In the genomic region with DNA sequence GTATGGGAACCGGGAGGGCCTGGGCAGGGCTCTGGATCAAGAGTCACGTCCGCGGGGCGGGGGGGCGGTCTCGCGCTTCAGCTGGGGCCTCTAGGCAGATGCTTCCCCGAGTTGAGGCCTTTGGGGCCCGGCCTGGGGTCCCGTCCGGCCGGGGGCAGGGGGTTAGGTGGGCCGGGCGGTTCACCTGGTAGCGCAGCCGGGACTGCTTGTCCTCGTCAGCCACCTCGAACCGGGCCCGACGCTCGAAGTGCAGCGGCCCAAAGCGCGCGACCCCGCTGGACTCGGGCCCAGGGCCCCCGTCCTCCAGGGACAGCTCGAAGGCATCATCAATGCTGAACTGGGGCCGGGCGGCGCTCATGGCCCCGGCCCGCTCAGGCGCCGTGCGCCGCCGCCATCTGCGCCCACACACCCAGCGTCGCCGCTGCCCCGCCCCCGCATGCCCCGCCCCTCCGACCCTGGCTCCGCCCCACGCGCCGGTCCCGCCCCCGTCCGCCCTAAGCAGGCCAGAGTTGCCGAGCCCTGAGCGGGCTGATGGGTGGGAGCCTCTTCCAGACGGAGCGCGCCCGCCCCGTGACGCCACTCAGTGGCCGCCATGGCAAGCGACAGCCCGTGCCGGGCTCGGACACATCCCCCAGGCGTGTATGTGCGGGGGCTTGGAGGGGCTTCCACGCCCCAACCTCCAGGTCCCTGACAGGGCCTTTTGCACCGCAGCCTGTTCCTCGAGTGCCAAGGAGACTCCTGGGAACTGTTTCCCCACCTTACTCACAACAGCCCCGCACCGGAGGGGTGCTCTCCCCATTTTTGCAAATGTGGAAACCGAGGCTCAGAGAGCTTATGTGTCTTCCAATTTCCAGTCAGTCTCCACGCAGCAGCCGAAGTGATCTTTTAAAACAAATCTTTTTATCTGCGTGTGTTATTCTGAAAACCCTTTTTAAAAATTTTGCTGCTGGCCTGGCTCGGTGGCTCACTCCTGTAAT, we compare ENCODE assay signal across 1 cellular context.
TF ChIP-seq lines count a peak whose summit lies in the region.

A gene with protein sequence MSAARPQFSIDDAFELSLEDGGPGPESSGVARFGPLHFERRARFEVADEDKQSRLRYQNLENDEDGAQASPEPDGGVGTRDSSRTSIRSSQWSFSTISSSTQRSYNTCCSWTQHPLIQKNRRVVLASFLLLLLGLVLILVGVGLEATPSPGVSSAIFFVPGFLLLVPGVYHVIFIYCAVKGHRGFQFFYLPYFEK (minus strand): TSS at position 417 of the 977 bp plus-strand sequence. CDS start 59 bp downstream, at position 358.

TF ChIP-seq in K562, 482 proteins besides CTCF, POLR2A, EP300 and RAD21 (continued from another document and continues in another):
- TF ChIP-seq ETV6 (IDR thresholded peaks at IDR 0.05; ENCODE audit: borderline replicate concordance in 1 of 2, low read depth in 2 of 2, low read length in 1 of 2) (no peak), ETV6 (CRISPR knock-in tag; IDR thresholded peaks at IDR 0.05; ENCODE audit: borderline replicate concordance) (no peak), ZBED1 (IDR thresholded peaks at IDR 0.05) (0 out of 2 replicates have a peak, but pooled peaks have one; percentile 37), ZBTB1 (CRISPR knock-in tag; IDR thresholded peaks at IDR 0.05; ENCODE audit: borderline replicate concordance, low read depth) (no peak), RNF2 (IDR thresholded peaks at IDR 0.05) (0 out of 2 replicates have a peak, but pooled peaks have one; percentile 18), HEY1 (CRISPR knock-in tag; IDR thresholded peaks at IDR 0.05; ENCODE audit: borderline replicate concordance) (no peak), HNRNPLL (IDR thresholded peaks at IDR 0.05; ENCODE audit: low read depth, low read length, poor library complexity, severe bottlenecking) (no peak), CTBP1 (IDR thresholded peaks at IDR 0.05; ENCODE audit: borderline replicate concordance) (no peak; the same call in 1 of the 2 replicates), ZNF57 (CRISPR knock-in tag; IDR thresholded peaks at IDR 0.05) (0 out of 2 replicates have a peak, but pooled peaks have one; percentile 62), ZNF140 (CRISPR knock-in tag; IDR thresholded peaks at IDR 0.05) (no peak), SREBF1 (IDR thresholded peaks at IDR 0.05; ENCODE audit: borderline replicate concordance, low read depth, low read length) (no peak), NR2C2 (CRISPR knock-in tag; IDR thresholded peaks at IDR 0.05) (no peak), NR2C2 (tag; IDR thresholded peaks at IDR 0.05) (0 out of 2 replicates have a peak, but pooled peaks have one; percentile 35), RBBP5 (IDR thresholded peaks at IDR 0.05; ENCODE audit: borderline replicate concordance, insufficient read depth, low read length, poor library complexity, severe bottlenecking) (no peak), ERF (CRISPR knock-in tag; IDR thresholded peaks at IDR 0.05) (peak; percentile 81; the same call in 1 of the 2 replicates), ZNF121 (CRISPR knock-in tag; conservative IDR thresholded peaks at IDR 0.05) (no peak), L3MBTL2 (IDR thresholded peaks at IDR 0.05) (peak; percentile 51; the same call in 1 of the 2 replicates), ARNT (IDR thresholded peaks at IDR 0.05) (no peak), ZNF311 (CRISPR knock-in tag; IDR thresholded peaks at IDR 0.05) (no peak), SLC30A9 (CRISPR knock-in tag; IDR thresholded peaks at IDR 0.05) (no peak), MCM7 (IDR thresholded peaks at IDR 0.05) (no peak), SMC3 (conservative IDR thresholded peaks at IDR 0.05; ENCODE audit: insufficient read depth, low read depth, low read length) (peak; percentile 41; the same call in 1 of the 2 replicates), SETDB1 (IDR thresholded peaks at IDR 0.05; ENCODE audit: low read length) (no peak), DDX20 (tag; IDR thresholded peaks at IDR 0.05; ENCODE audit: low read depth) (no peak)
- TF ChIP-seq, protein P1, sequence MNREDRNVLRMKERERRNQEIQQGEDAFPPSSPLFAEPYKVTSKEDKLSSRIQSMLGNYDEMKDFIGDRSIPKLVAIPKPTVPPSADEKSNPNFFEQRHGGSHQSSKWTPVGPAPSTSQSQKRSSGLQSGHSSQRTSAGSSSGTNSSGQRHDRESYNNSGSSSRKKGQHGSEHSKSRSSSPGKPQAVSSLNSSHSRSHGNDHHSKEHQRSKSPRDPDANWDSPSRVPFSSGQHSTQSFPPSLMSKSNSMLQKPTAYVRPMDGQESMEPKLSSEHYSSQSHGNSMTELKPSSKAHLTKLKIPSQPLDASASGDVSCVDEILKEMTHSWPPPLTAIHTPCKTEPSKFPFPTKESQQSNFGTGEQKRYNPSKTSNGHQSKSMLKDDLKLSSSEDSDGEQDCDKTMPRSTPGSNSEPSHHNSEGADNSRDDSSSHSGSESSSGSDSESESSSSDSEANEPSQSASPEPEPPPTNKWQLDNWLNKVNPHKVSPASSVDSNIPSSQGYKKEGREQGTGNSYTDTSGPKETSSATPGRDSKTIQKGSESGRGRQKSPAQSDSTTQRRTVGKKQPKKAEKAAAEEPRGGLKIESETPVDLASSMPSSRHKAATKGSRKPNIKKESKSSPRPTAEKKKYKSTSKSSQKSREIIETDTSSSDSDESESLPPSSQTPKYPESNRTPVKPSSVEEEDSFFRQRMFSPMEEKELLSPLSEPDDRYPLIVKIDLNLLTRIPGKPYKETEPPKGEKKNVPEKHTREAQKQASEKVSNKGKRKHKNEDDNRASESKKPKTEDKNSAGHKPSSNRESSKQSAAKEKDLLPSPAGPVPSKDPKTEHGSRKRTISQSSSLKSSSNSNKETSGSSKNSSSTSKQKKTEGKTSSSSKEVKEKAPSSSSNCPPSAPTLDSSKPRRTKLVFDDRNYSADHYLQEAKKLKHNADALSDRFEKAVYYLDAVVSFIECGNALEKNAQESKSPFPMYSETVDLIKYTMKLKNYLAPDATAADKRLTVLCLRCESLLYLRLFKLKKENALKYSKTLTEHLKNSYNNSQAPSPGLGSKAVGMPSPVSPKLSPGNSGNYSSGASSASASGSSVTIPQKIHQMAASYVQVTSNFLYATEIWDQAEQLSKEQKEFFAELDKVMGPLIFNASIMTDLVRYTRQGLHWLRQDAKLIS (CRISPR knock-in tag; IDR thresholded peaks at IDR 0.05): no peak
- TF ChIP-seq, protein P2, sequence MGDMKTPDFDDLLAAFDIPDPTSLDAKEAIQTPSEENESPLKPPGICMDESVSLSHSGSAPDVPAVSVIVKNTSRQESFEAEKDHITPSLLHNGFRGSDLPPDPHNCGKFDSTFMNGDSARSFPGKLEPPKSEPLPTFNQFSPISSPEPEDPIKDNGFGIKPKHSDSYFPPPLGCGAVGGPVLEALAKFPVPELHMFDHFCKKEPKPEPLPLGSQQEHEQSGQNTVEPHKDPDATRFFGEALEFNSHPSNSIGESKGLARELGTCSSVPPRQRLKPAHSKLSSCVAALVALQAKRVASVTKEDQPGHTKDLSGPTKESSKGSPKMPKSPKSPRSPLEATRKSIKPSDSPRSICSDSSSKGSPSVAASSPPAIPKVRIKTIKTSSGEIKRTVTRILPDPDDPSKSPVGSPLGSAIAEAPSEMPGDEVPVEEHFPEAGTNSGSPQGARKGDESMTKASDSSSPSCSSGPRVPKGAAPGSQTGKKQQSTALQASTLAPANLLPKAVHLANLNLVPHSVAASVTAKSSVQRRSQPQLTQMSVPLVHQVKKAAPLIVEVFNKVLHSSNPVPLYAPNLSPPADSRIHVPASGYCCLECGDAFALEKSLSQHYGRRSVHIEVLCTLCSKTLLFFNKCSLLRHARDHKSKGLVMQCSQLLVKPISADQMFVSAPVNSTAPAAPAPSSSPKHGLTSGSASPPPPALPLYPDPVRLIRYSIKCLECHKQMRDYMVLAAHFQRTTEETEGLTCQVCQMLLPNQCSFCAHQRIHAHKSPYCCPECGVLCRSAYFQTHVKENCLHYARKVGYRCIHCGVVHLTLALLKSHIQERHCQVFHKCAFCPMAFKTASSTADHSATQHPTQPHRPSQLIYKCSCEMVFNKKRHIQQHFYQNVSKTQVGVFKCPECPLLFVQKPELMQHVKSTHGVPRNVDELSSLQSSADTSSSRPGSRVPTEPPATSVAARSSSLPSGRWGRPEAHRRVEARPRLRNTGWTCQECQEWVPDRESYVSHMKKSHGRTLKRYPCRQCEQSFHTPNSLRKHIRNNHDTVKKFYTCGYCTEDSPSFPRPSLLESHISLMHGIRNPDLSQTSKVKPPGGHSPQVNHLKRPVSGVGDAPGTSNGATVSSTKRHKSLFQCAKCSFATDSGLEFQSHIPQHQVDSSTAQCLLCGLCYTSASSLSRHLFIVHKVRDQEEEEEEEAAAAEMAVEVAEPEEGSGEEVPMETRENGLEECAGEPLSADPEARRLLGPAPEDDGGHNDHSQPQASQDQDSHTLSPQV (IDR thresholded peaks at IDR 0.05): peak; percentile 55; the same call in 1 of the 2 replicates
- TF ChIP-seq, protein P3, sequence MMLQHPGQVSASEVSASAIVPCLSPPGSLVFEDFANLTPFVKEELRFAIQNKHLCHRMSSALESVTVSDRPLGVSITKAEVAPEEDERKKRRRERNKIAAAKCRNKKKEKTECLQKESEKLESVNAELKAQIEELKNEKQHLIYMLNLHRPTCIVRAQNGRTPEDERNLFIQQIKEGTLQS (IDR thresholded peaks at IDR 0.05): no peak
- TF ChIP-seq, protein P3 (CRISPR knock-in tag; conservative IDR thresholded peaks at IDR 0.05): 0 out of 2 replicates have a peak, but pooled peaks have one; percentile 43
- TF ChIP-seq, protein P4, sequence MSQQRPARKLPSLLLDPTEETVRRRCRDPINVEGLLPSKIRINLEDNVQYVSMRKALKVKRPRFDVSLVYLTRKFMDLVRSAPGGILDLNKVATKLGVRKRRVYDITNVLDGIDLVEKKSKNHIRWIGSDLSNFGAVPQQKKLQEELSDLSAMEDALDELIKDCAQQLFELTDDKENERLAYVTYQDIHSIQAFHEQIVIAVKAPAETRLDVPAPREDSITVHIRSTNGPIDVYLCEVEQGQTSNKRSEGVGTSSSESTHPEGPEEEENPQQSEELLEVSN (IDR thresholded peaks at IDR 0.05; ENCODE audit: borderline replicate concordance in 1 of 2, extremely low read depth in 1 of 2, insufficient read depth in 1 of 2, insufficient read length in 1 of 2, low read depth in 1 of 2, low read length in 1 of 2, poor library complexity in 1 of 2, severe bottlenecking in 1 of 2): peak; percentile 11 to 73
- TF ChIP-seq, protein P5, sequence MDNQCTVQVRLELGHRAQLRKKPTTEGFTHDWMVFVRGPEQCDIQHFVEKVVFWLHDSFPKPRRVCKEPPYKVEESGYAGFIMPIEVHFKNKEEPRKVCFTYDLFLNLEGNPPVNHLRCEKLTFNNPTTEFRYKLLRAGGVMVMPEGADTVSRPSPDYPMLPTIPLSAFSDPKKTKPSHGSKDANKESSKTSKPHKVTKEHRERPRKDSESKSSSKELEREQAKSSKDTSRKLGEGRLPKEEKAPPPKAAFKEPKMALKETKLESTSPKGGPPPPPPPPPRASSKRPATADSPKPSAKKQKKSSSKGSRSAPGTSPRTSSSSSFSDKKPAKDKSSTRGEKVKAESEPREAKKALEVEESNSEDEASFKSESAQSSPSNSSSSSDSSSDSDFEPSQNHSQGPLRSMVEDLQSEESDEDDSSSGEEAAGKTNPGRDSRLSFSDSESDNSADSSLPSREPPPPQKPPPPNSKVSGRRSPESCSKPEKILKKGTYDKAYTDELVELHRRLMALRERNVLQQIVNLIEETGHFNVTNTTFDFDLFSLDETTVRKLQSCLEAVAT (IDR thresholded peaks at IDR 0.05): peak in 1 of 2 experiments; percentile 99; a peak in 2 of 4 replicates
- TF ChIP-seq, protein P6, sequence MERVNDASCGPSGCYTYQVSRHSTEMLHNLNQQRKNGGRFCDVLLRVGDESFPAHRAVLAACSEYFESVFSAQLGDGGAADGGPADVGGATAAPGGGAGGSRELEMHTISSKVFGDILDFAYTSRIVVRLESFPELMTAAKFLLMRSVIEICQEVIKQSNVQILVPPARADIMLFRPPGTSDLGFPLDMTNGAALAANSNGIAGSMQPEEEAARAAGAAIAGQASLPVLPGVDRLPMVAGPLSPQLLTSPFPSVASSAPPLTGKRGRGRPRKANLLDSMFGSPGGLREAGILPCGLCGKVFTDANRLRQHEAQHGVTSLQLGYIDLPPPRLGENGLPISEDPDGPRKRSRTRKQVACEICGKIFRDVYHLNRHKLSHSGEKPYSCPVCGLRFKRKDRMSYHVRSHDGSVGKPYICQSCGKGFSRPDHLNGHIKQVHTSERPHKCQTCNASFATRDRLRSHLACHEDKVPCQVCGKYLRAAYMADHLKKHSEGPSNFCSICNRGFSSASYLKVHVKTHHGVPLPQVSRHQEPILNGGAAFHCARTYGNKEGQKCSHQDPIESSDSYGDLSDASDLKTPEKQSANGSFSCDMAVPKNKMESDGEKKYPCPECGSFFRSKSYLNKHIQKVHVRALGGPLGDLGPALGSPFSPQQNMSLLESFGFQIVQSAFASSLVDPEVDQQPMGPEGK (CRISPR knock-in tag; IDR thresholded peaks at IDR 0.05; ENCODE audit: borderline replicate concordance): no peak
